In genomic region chr4:5463361-5463760, GRCh38 we compare ENCODE assay signal across 23 cellular contexts.
"Had no signal": no experiment of that assay in that cellular context is flagged by ENCODE, and none has a peak within 500 bp of the region (broad histone marks: within the 10 kb centered on the region; RNA-seq: fewer than 3 reads in every experiment).

No MANE protein-coding gene starts in this region.

- H3K79me2 ChIP-seq: hepatocyte had no signal

- H3K27ac Mint-ChIP-seq: effector memory CD8-positive, alpha-beta T cell; naive thymus-derived CD8-positive, alpha-beta T cell; stimulated activated memory B cell treated with anti-CD40 and anti-IgM and Interleukin-4, amounts not matched to agents 10 μg/mL and 1 μg/mL and 100 μg/mL, for 72 hours had no signal

- H3K27me3 Mint-ChIP-seq: stimulated activated memory B cell treated with anti-CD40 and anti-IgM and Interleukin-4, amounts not matched to agents 10 μg/mL and 1 μg/mL and 100 μg/mL, for 72 hours had no signal

- H3K4me2 ChIP-seq: hepatocyte had no signal

- H3K36me3 ChIP-seq: esophagus squamous epithelium, left lung, prostate gland, right atrium auricular region, sigmoid colon, tibial artery, upper lobe of left lung, uterus had no signal

- H3K9me3 Mint-ChIP-seq: effector memory CD8-positive, alpha-beta T cell; naive thymus-derived CD8-positive, alpha-beta T cell; stimulated activated memory B cell treated with anti-CD40 and anti-IgM and Interleukin-4, amounts not matched to agents 10 μg/mL and 1 μg/mL and 100 μg/mL, for 72 hours had no signal

- H3K27ac ChIP-seq: esophagus squamous epithelium, hepatocyte, left lung, prostate gland, right atrium auricular region, sigmoid colon, testis, tibial artery, upper lobe of left lung, uterus had no signal

- FAIRE-seq: endometrium had no signal

- H3K27me3 ChIP-seq: esophagus squamous epithelium, hepatocyte, left lung, right atrium auricular region, sigmoid colon, testis, tibial artery, upper lobe of left lung, uterus had no signal

- H2AFZ ChIP-seq: hepatocyte had no signal

- H3K36me3 Mint-ChIP-seq: naive thymus-derived CD8-positive, alpha-beta T cell; stimulated activated memory B cell treated with anti-CD40 and anti-IgM and Interleukin-4, amounts not matched to agents 10 μg/mL and 1 μg/mL and 100 μg/mL, for 72 hours had no signal

- H3K4me1 Mint-ChIP-seq: naive thymus-derived CD8-positive, alpha-beta T cell; stimulated activated memory B cell treated with anti-CD40 and anti-IgM and Interleukin-4, amounts not matched to agents 10 μg/mL and 1 μg/mL and 100 μg/mL, for 72 hours had no signal

- H3K4me1 ChIP-seq: esophagus squamous epithelium, left lung, prostate gland, right atrium auricular region, sigmoid colon, testis, tibial artery, upper lobe of left lung, uterus had no signal

- DNase-seq: cortex of kidney; effector memory CD8-positive, alpha-beta T cell; erythroblast; esophagus squamous epithelium; foreskin melanocyte; left cardiac atrium; left lung; mesenchymal stem cell; midbrain; naive thymus-derived CD8-positive, alpha-beta T cell; sigmoid colon; stimulated activated CD4-positive, alpha-beta T cell treated with anti-CD3 and anti-CD28 coated beads, Interleukin-4, amount 100 ng/mL, for 4 hours; stimulated activated naive CD8-positive, alpha-beta T cell treated with anti-CD3 and anti-CD28 coated beads, Interleukin-15, Interleukin-2, amounts not matched to agents 100 U/mL and 50 U/mL, for 24 hours; substantia nigra; testis; upper lobe of left lung; uterus had no signal

- H3K9me3 ChIP-seq: esophagus squamous epithelium, left lung, prostate gland, right atrium auricular region, sigmoid colon, testis, tibial artery, upper lobe of left lung, uterus had no signal

- H3K4me3 Mint-ChIP-seq: effector memory CD8-positive, alpha-beta T cell; naive thymus-derived CD8-positive, alpha-beta T cell; stimulated activated memory B cell treated with anti-CD40 and anti-IgM and Interleukin-4, amounts not matched to agents 10 μg/mL and 1 μg/mL and 100 μg/mL, for 72 hours had no signal

- H3K4me3 ChIP-seq: esophagus squamous epithelium, hepatocyte, left lung, prostate gland, right atrium auricular region, sigmoid colon, testis, tibial artery, upper lobe of left lung, uterus had no signal
